Comparison of ENCODE assay signal across 13 cellular contexts in genomic region chr14:21262410-21262809, GRCh38. TPM values are rescaled to one million over a fixed set of nuclear protein-coding genes. Genes with fewer than 3 reads are reported as not detected.
DNase-seq lines count a peak whose midpoint lies in the region; ATAC-seq and TF ChIP-seq lines count a peak whose summit lies in the region.
"Had no signal": no experiment of that assay in that cellular context is flagged by ENCODE, and none has a peak within 500 bp of the region (broad histone marks: within the 10 kb centered on the region; RNA-seq: fewer than 3 reads in every experiment).

No MANE protein-coding gene starts in this region.

- no peak for TF ChIP-seq POLR2A in NB4 (IDR thresholded peaks at IDR 0.05; ENCODE audit: extremely low read depth, insufficient read length)

- DNase-seq in T-helper 1 cell (no peak), NB4 (ENCODE audit: low read depth) (no peak), coronary artery (ENCODE audit: low spot score) (no peak), psoas muscle (no peak), iPS-NIHi7 (ENCODE audit: extremely low spot score) (no peak), dermis blood vessel endothelial cell (no peak)
- DNase-seq: 8988T; HCEC 1CT; Kasumi-1; NCI-H524; stimulated activated naive CD4-positive, alpha-beta T cell had no signal

- peaks cover 93% of the 10 kb centered on the region for H3K4me1 ChIP-seq in psoas muscle

- 45 to 55% (median 51%) methylated on average over 3 of the region's 3 CpGs for WGBS in psoas muscle, 3 donors

- peak overlapping the region; percentile 60 for H3K27ac Mint-ChIP-seq in T-helper 1 cell treated with Interleukin-12 subunit alpha and Interleukin-12 subunit beta and Interleukin-4 antibody, amounts not matched to agents 30 μg/mL and 1 μg/mL, for 36 hours

- peaks cover 62% of the 10 kb centered on the region for H3K36me3 Mint-ChIP-seq in T-helper 1 cell treated with Interleukin-12 subunit alpha and Interleukin-12 subunit beta and Interleukin-4 antibody, amounts not matched to agents 30 μg/mL and 1 μg/mL, for 36 hours (ENCODE audit: low read depth)

- no peaks in the 10 kb centered on the region for H3K27me3 ChIP-seq in psoas muscle (ENCODE audit: insufficient read depth in 3 of 3, low read length in 2 of 3)

- intact Hi-C loops in psoas muscle (cut with DNase I) = loop anchor here in 1 of 2 donors (10.0 kb wide), 1 partner anchor 122 kb away; the partner anchor contains the start of gene SUPT16H

- no peaks in the 10 kb centered on the region for H3K27me3 Mint-ChIP-seq in T-helper 1 cell treated with Interleukin-12 subunit alpha and Interleukin-12 subunit beta and Interleukin-4 antibody, amounts not matched to agents 30 μg/mL and 1 μg/mL, for 36 hours (ENCODE audit: low read depth)

- H3K4me3 ChIP-seq in NB4 (ENCODE audit: low read depth, low read length) = peak overlapping the region; percentile 95
- peak overlapping the region; percentile 29 for H3K4me3 ChIP-seq in coronary artery
- peak overlapping the region; percentile 6 for H3K4me3 ChIP-seq in psoas muscle

- H3K4me3 Mint-ChIP-seq in T-helper 1 cell treated with Interleukin-12 subunit alpha and Interleukin-12 subunit beta and Interleukin-4 antibody, amounts not matched to agents 30 μg/mL and 1 μg/mL, for 36 hours = peak overlapping the region; percentile 60

- no peaks in the 10 kb centered on the region for H3K9me3 ChIP-seq in psoas muscle

- no peak for TF ChIP-seq CTCF in NB4 (IDR thresholded peaks at IDR 0.05; ENCODE audit: low read depth, low read length)
- TF ChIP-seq CTCF in coronary artery (IDR thresholded peaks at IDR 0.05) = no peak
- TF ChIP-seq CTCF in psoas muscle (IDR thresholded peaks at IDR 0.05) = no peak

- no peaks in the 10 kb centered on the region for H3K9me3 Mint-ChIP-seq in T-helper 1 cell treated with Interleukin-12 subunit alpha and Interleukin-12 subunit beta and Interleukin-4 antibody, amounts not matched to agents 30 μg/mL and 1 μg/mL, for 36 hours

- peaks cover 71% of the 10 kb centered on the region for H3K4me1 Mint-ChIP-seq in T-helper 1 cell treated with Interleukin-12 subunit alpha and Interleukin-12 subunit beta and Interleukin-4 antibody, amounts not matched to agents 30 μg/mL and 1 μg/mL, for 36 hours (ENCODE audit: low read depth)

- H3K36me3 ChIP-seq in psoas muscle (ENCODE audit: insufficient read depth in 1 of 2, low read depth in 1 of 2) = peaks cover 14 to 89% of the 10 kb centered on the region in 2 donors

- H3K27ac ChIP-seq in coronary artery = no peak overlapping the region
- no peak overlapping the region for H3K27ac ChIP-seq in psoas muscle

- no peak for ATAC-seq in psoas muscle
- ATAC-seq in GM21367 (IDR thresholded peaks at IDR 0.05; ENCODE audit: unreplicated experiment) = no peak

RNA-seq across cellular contexts. Expression of gene HNRNPC, which starts 6.8 kb away (rescaled TPM):
- 100 to 1,000 TPM; 217 to 310 (median 245) TPM for total RNA-seq in psoas muscle
- polyA plus RNA-seq in psoas muscle = 100 to 1,000 TPM; 215 to 290 (median 282) TPM
- 601 and 625 TPM in 2 replicates for total RNA-seq in dermis blood vessel endothelial cell

RNA-seq across cellular contexts. Expression of gene RPGRIP1, which starts 17.5 kb away (rescaled TPM):
- not detected for total RNA-seq in psoas muscle
- under 1 TPM in 2 of 3 donors, not detected in 1; 0.04 to 0.15 TPM for polyA plus RNA-seq in psoas muscle
- total RNA-seq in dermis blood vessel endothelial cell = 0.33 TPM in 1 of 2 replicates, not detected in the other

Comparison
In these comparisons a context has a peak if more than half of its experiments do, and no peak if none do; other contexts are left out.
1. H3K4me3 ChIP-seq: peak in every context shown above with its lines; median percentile 95 in NB4; 29 in coronary artery; 6 in psoas muscle.